ENCODE assay signal across 1 cellular context in genomic region chr2:157830696-157831570, GRCh38.
A peak's percentile ranks its signal among the peaks of the same experiment; 100 is the strongest.
TF ChIP-seq lines count a peak whose summit lies in the region.

No MANE protein-coding gene starts in this region.

TF ChIP-seq in K562, 482 proteins besides CTCF, POLR2A, EP300 and RAD21 (continued from another document and continues in another):
- TF ChIP-seq AFF1 (IDR thresholded peaks at IDR 0.05; ENCODE audit: low read depth in 1 of 2, partially characterized antibody in 2 of 2) = peak in 1 of 2 experiments; percentile 32
- no peak for TF ChIP-seq CEBPG (CRISPR knock-in tag; IDR thresholded peaks at IDR 0.05)
- TF ChIP-seq CEBPG (tag; conservative IDR thresholded peaks at IDR 0.05 in 1 of 2, IDR thresholded peaks at IDR 0.05 in 1 of 2) = peak; percentile 85 to 93
- TF ChIP-seq TCFL5 (CRISPR knock-in tag; conservative IDR thresholded peaks at IDR 0.05) = no peak
- TF ChIP-seq ZFPM2 (CRISPR knock-in tag; IDR thresholded peaks at IDR 0.05) = no peak
- TF ChIP-seq ZNF24 (IDR thresholded peaks at IDR 0.05) = no peak
- peak; percentile 91 for TF ChIP-seq JUN (IDR thresholded peaks at IDR 0.05; ENCODE audit: borderline replicate concordance, low read depth, low read length)
- no peak for TF ChIP-seq JUN (CRISPR knock-in tag; IDR thresholded peaks at IDR 0.05; ENCODE audit: borderline replicate concordance)
- TF ChIP-seq ZNF217 (CRISPR knock-in tag; IDR thresholded peaks at IDR 0.05) = no peak
- peak; percentile 89 for TF ChIP-seq ATF3 (IDR thresholded peaks at IDR 0.05)
- no peak for TF ChIP-seq ATF3 (CRISPR knock-in tag; conservative IDR thresholded peaks at IDR 0.05)
- TF ChIP-seq SMAD3 (CRISPR knock-in tag; conservative IDR thresholded peaks at IDR 0.05) = no peak
- no peak for TF ChIP-seq CEBPZ (IDR thresholded peaks at IDR 0.05; ENCODE audit: borderline replicate concordance, low read depth, low read length)
- TF ChIP-seq FOS (IDR thresholded peaks at IDR 0.05; ENCODE audit: extremely low read depth, insufficient read length) = peak; percentile 23
- no peak for TF ChIP-seq ZNF561 (CRISPR knock-in tag; conservative IDR thresholded peaks at IDR 0.05)
- no peak for TF ChIP-seq TFE3 (CRISPR knock-in tag; IDR thresholded peaks at IDR 0.05)
- no peak for TF ChIP-seq ZNF740 (CRISPR knock-in tag; IDR thresholded peaks at IDR 0.05)
- TF ChIP-seq ZNF740 (tag; IDR thresholded peaks at IDR 0.05) = no peak
- TF ChIP-seq TOE1 (IDR thresholded peaks at IDR 0.05; ENCODE audit: borderline replicate concordance) = no peak
- no peak for TF ChIP-seq TOE1 (CRISPR knock-in tag; IDR thresholded peaks at IDR 0.05; ENCODE audit: borderline replicate concordance, low read depth)
- TF ChIP-seq CGGBP1 (CRISPR knock-in tag; IDR thresholded peaks at IDR 0.05) = no peak
- TF ChIP-seq SRF (CRISPR knock-in tag; IDR thresholded peaks at IDR 0.05) = no peak
- TF ChIP-seq SIN3A (IDR thresholded peaks at IDR 0.05; ENCODE audit: borderline replicate concordance in 2 of 2, control insufficient read depth in 1 of 2, low read depth in 2 of 2, low read length in 2 of 2) = no peak
- no peak for TF ChIP-seq CREB3L1 (IDR thresholded peaks at IDR 0.05; ENCODE audit: borderline replicate concordance, low read depth)
- TF ChIP-seq ZNF766 (CRISPR knock-in tag; conservative IDR thresholded peaks at IDR 0.05) = 0 out of 2 replicates have a peak, but pooled peaks have one; percentile 36
- TF ChIP-seq ZBTB1 (CRISPR knock-in tag; IDR thresholded peaks at IDR 0.05; ENCODE audit: borderline replicate concordance, low read depth) = no peak
- TF ChIP-seq ZNF512 (tag; IDR thresholded peaks at IDR 0.05) = no peak
- TF ChIP-seq REST (CRISPR knock-in tag; IDR thresholded peaks at IDR 0.05; ENCODE audit: low read depth) = no peak
- no peak for TF ChIP-seq ZNF184 (CRISPR knock-in tag; IDR thresholded peaks at IDR 0.05)
- TF ChIP-seq PTRF (tag; IDR thresholded peaks at IDR 0.05) = no peak
- no peak for TF ChIP-seq ZBTB2 (IDR thresholded peaks at IDR 0.05)
- TF ChIP-seq MIER1 (IDR thresholded peaks at IDR 0.05; ENCODE audit: low read depth) = no peak
- TF ChIP-seq FOXK2 (conservative IDR thresholded peaks at IDR 0.05 in 1 of 2, IDR thresholded peaks at IDR 0.05 in 1 of 2; ENCODE audit: low read depth in 2 of 2) = 0 out of 4 replicates have a peak, but pooled peaks of 1 of the 2 experiments have one; percentile 29
- no peak for TF ChIP-seq EP400 (IDR thresholded peaks at IDR 0.05)
- no peak for TF ChIP-seq ZNF436 (CRISPR knock-in tag; IDR thresholded peaks at IDR 0.05)
- TF ChIP-seq ARID1B (IDR thresholded peaks at IDR 0.05) = peak; percentile 54; the same call in 1 of the 2 replicates
- TF ChIP-seq RBM34 (IDR thresholded peaks at IDR 0.05; ENCODE audit: borderline replicate concordance, insufficient read depth, low read length) = no peak
- peak; percentile 82 for TF ChIP-seq JUND (IDR thresholded peaks at IDR 0.05; ENCODE audit: borderline replicate concordance, low read depth, low read length)
- TF ChIP-seq JUND (tag; IDR thresholded peaks at IDR 0.05; ENCODE audit: borderline replicate concordance, low read depth, low read length) = peak; percentile 78
- TF ChIP-seq E2F4 (CRISPR knock-in tag; IDR thresholded peaks at IDR 0.05; ENCODE audit: low read depth) = no peak
- TF ChIP-seq KDM2B (CRISPR knock-in tag; IDR thresholded peaks at IDR 0.05) = no peak
